ENCODE assay signal across 9 cellular contexts in the genomic region with DNA sequence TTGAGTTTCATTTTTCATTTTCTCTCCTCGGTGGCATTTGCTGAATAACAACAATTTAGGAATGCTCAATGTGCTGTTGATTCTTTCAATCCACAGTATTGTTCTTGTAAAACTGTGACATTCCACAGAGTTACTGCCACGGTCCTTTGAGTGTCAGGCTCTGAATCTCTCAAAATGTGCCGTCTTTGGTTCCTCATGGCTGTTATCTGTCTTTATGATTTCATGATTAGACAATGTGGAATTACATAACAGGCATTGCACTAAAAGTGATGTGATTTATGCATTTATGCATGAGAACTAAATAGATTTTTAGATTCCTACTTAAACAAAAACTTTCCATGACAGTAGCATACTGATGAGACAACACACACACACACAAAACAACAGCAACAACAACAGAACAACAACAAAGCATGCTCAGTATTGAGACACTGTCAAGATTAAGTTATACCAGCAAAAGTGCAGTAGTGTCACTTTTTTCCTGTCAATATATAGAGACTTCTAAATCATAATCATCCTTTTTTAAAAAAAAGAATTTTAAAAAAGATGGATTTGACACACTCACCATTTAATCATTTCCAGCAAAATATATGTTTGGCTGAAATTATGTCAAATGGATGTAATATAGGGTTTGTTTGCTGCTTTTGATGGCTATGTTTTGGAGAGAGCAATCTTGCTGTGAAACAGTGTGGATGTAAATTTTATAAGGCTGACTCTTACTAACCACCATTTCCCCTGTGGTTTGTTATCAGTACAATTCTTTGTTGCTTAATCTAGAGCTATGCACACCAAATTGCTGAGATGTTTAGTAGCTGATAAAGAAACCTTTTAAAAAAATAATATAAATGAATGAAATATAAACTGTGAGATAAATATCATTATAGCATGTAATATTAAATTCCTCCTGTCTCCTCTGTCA.
DNase-seq lines count a peak whose midpoint lies in the region; ATAC-seq and TF ChIP-seq lines count a peak whose summit lies in the region.
"Had no signal": no experiment of that assay in that cellular context is flagged by ENCODE, and none has a peak within 500 bp of the region (broad histone marks: within the 10 kb centered on the region; RNA-seq: fewer than 3 reads in every experiment).

No MANE protein-coding gene starts in this region.

- H3K4me3 ChIP-seq in GM23248: peak overlapping the region; percentile 12
- H3K4me3 ChIP-seq in choroid plexus epithelial cell (ENCODE audit: low read depth, low read length): no peak overlapping the region

- H3K4me2 ChIP-seq in GM23248 (ENCODE audit: unreplicated experiment): peak overlapping the region; percentile 69

- no peak overlapping the region for H2AFZ ChIP-seq in GM23248

- no peak for ATAC-seq in GM18498 (IDR thresholded peaks at IDR 0.05; ENCODE audit: unreplicated experiment)

- H3K36me3 ChIP-seq in GM23248 (ENCODE audit: low read depth): no peaks in the 10 kb centered on the region

- peaks cover 30% of the 10 kb centered on the region for H3F3A ChIP-seq in GM23248 (ENCODE audit: insufficient read depth)

- TF ChIP-seq CTCF in choroid plexus epithelial cell (conservative IDR thresholded peaks at IDR 0.05; ENCODE audit: low read depth, low read length): no peak

- in situ Hi-C loops in GM23248 (cut with MboI): no loop called here

- H3K27ac ChIP-seq in GM23248: peak overlapping the region; percentile 18; the same call in 1 of the 2 replicates

- H3K79me2 ChIP-seq in GM23248 (ENCODE audit: insufficient read depth): no peaks in the 10 kb centered on the region

- 4 to 8% methylated on average over 3 of the region's 3 CpGs for WGBS in GM23248 (ENCODE audit: low coverage in 1 of 2, low lambda C conversion rate in 2 of 2, missing lambda C conversion rate in 2 of 2), 2 experiments

- no peaks in the 10 kb centered on the region for H3K9me2 ChIP-seq in GM23248 (ENCODE audit: insufficient read depth)

- H3K9ac ChIP-seq in GM23248: no peak overlapping the region

- peaks cover 43% of the 10 kb centered on the region for H3K4me1 ChIP-seq in GM23248 (ENCODE audit: insufficient read depth)

- DNase-seq in GM23248: peak; percentile 73
- DNase-seq in RKO (ENCODE audit: low spot score): peak; percentile 83
- peak; percentile 94 for DNase-seq in choroid plexus epithelial cell (ENCODE audit: low read depth)
- DNase-seq in renal cortical epithelial cell (ENCODE audit: low read depth): peak; percentile 32
- no peak for DNase-seq in stimulated activated CD4-positive, alpha-beta T cell treated with anti-CD3 and anti-CD28 coated beads, Interleukin-2, amount 100 ng/mL, for 24 hours
- DNase-seq in islet precursor cell: no peak
- no peak for DNase-seq in NCI-H2029 treated with DMSO at 0.1 percent for 48 hours (lab: John Stamatoyannopoulos, UW)
- DNase-seq: activated CD4-positive, alpha-beta T cell treated with anti-CD3 and anti-CD28 coated beads for 48 hours had no signal

- no peaks in the 10 kb centered on the region for H4K20me1 ChIP-seq in GM23248 (ENCODE audit: insufficient read depth)

- H3K27me3 ChIP-seq in GM23248 (replicated peaks; ENCODE audit: insufficient read depth): peaks cover 31% of the 10 kb centered on the region; the same call in 1 of the 2 replicates

- no peaks in the 10 kb centered on the region for H3K9me3 ChIP-seq in GM23248 (ENCODE audit: low read depth)

Comparison
In these comparisons a context has a peak if more than half of its experiments do, and no peak if none do; other contexts are left out.
1. DNase-seq: peak in GM23248 (single experiment), RKO (single experiment), choroid plexus epithelial cell (single experiment) and renal cortical epithelial cell (single experiment); none in stimulated activated CD4-positive, alpha-beta T cell treated with anti-CD3 and anti-CD28 coated beads, Interleukin-2, amount 100 ng/mL, for 24 hours (0 of 2), islet precursor cell (single experiment) and NCI-H2029 treated with DMSO at 0.1 percent for 48 hours (single experiment).